ENCODE assay signal across 8 cellular contexts in the genomic region with DNA sequence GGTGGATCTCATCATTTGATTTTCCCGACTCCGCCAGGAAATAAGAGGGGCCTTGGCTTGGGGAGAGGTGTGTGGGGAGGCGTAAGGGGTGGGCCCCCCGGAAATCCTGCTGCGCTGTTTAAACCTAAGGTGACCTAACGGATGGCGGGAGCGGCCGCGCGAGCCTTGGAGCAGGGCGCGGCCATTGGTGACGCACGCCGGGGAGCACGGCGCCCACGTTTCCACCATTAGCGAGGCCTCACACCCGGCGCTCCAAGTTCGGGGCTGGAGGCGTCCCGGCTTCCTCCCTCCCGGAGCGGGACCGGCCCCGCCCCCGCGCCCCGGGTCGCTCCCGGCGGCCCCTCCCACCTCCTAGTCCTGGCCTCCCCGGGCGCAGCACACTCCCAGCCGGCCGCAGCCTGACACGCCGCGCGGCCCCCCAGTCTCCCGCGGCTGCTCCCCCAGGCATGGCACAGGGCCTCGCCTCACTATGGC. TPM values are rescaled to one million over a fixed set of nuclear protein-coding genes. Genes with fewer than 3 reads are reported as not detected.
A peak's percentile ranks its signal among the peaks of the same experiment; 100 is the strongest.
DNase-seq lines count a peak whose midpoint lies in the region; ATAC-seq and TF ChIP-seq lines count a peak whose summit lies in the region.

A gene (plus strand): TSS at position 354 of the 474 bp plus-strand sequence. CDS start 116 bp downstream, at position 470.

- no peaks in the 10 kb centered on the region for H3K27me3 ChIP-seq in A673 (replicated peaks; ENCODE audit: insufficient read depth, low read depth, low read length, poor library complexity)
- no peaks in the 10 kb centered on the region for H3K27me3 ChIP-seq in left lung

- no peak within 1 kb of the TSS for H3K27ac ChIP-seq in A673 (ENCODE audit: low read depth, low read length, poor library complexity, severe bottlenecking)
- H3K27ac ChIP-seq in coronary artery: peak within 1 kb of the TSS; percentile 73 to 92
- H3K27ac ChIP-seq in left lung: peak within 1 kb of the TSS; percentile 65 to 70

- no peaks in the 10 kb centered on the region for H3K9me3 ChIP-seq in A673 (ENCODE audit: low read depth, low read length, poor library complexity, severe bottlenecking)
- H3K9me3 ChIP-seq in left lung: no peaks in the 10 kb centered on the region

- H3K4me1 ChIP-seq in A673 (ENCODE audit: insufficient read depth, low read length, poor library complexity, severe bottlenecking) (no peaks in the 10 kb centered on the region), left lung (no peaks in the 10 kb centered on the region)

- BruUV-seq in A673 (replicated peaks; lab: Mats Ljungman, UMichigan): no TSS peak

- CTCF ChIA-PET in A673 (lab: Charles Lee): no interaction called here

- DNase-seq in A673 (ENCODE audit: low spot score) (peak; percentile 82), NCI-H2227 treated with DMSO at 0.1 percent for 48 hours (lab: John Stamatoyannopoulos, UW) (peak; percentile 78), coronary artery (ENCODE audit: low spot score) (peak; percentile 86), left lung (peak; percentile 80 to 92)
- DNase-seq in activated CD4-positive, alpha-beta T cell treated with anti-CD3 and anti-CD28 coated beads for 4 hours: peak; percentile 59 to 70
- peak; percentile 55 for DNase-seq in stimulated activated CD4-positive, alpha-beta T cell treated with anti-CD3 and anti-CD28 coated beads, Interleukin-2, amount 100 ng/mL, for 4 hours (ENCODE audit: low read depth)

- H3K36me3 ChIP-seq in A673 (ENCODE audit: insufficient read depth, low read length, poor library complexity, severe bottlenecking) (no peaks in the 10 kb centered on the region), left lung (no peaks in the 10 kb centered on the region)

- ATAC-seq in GM18861 (IDR thresholded peaks at IDR 0.05; ENCODE audit: unreplicated experiment) (peak; percentile 52), HG03095 (IDR thresholded peaks at IDR 0.05; ENCODE audit: unreplicated experiment) (peak; percentile 74), left lung (peak; percentile 95)

- intact Hi-C loops in A673 (cut with micrococcal nuclease; ENCODE audit: unreplicated experiment) (no loop called here), left lung (cut with DNase I) (no loop called here)

- no peak for TF ChIP-seq CTCF in A673 (conservative IDR thresholded peaks at IDR 0.05; ENCODE audit: low read depth, low read length)
- TF ChIP-seq CTCF in coronary artery (IDR thresholded peaks at IDR 0.05): no peak
- no peak for TF ChIP-seq CTCF in left lung (IDR thresholded peaks at IDR 0.05)

- POLR2A ChIA-PET in A673 (lab: Charles Lee; ENCODE audit: low non-redundant PET): no interaction called here

- H3K4me3 ChIP-seq in A673 (ENCODE audit: low read depth, low read length, poor library complexity, severe bottlenecking) (peak within 1 kb of the TSS; percentile 54), coronary artery (peak within 1 kb of the TSS; percentile 73), left lung (peak within 1 kb of the TSS; percentile 28 to 53)

RNA-seq across cellular contexts. Expression of the gene that starts here (rescaled TPM):
- total RNA-seq in A673 (2021): 108 and 110 TPM in 2 replicates
- 10 to 100 TPM; 68.6 to 80.4 TPM for total RNA-seq in left lung
